In genomic region chr14:89378119-89378518, GRCh38 we compare ENCODE assay signal across 8 cellular contexts. TPM values are rescaled to one million over a fixed set of nuclear protein-coding genes. Genes with fewer than 3 reads are reported as not detected.
A peak's percentile ranks its signal among the peaks of the same experiment; 100 is the strongest.
DNase-seq lines count a peak whose midpoint lies in the region; ATAC-seq and TF ChIP-seq lines count a peak whose summit lies in the region.

No MANE protein-coding gene starts in this region.

- H3K4me3 ChIP-seq in epithelial cell of esophagus (ENCODE audit: low read length) (no peak overlapping the region), tibial artery (no peak overlapping the region)

- peaks cover 18% of the 10 kb centered on the region for H3K4me1 Mint-ChIP-seq in activated CD8-positive, alpha-beta memory T cell treated with anti-CD3 and anti-CD28 coated beads, Interleukin-2, amount 10 ng/mL, durations not matched to agents 7 days and 5 days
- peaks cover 19% of the 10 kb centered on the region for H3K4me1 Mint-ChIP-seq in CD14-positive monocyte

- peaks cover 12% of the 10 kb centered on the region for H3K9me3 Mint-ChIP-seq in activated CD8-positive, alpha-beta memory T cell treated with anti-CD3 and anti-CD28 coated beads, Interleukin-2, amount 10 ng/mL, durations not matched to agents 7 days and 5 days (ENCODE audit: low read depth)
- H3K9me3 Mint-ChIP-seq in CD14-positive monocyte, result peaks cover 9 to 17% (median 12%) of the 10 kb centered on the region in 7 donors

- no peaks in the 10 kb centered on the region for H3K9me3 ChIP-seq in tibial artery

- peak; percentile 27 for ATAC-seq in activated CD8-positive, alpha-beta memory T cell treated with anti-CD3 and anti-CD28 coated beads, Interleukin-2, amount 10 ng/mL, durations not matched to agents 7 days and 5 days
- ATAC-seq in HG03571 (IDR thresholded peaks at IDR 0.05; ENCODE audit: unreplicated experiment), result peak; percentile 55

- no peaks in the 10 kb centered on the region for H3K36me3 ChIP-seq in tibial artery

- CTCF ChIA-PET in activated CD8-positive, alpha-beta memory T cell treated with anti-CD3 and anti-CD28 coated beads, Interleukin-2, amount 10 ng/mL, durations not matched to agents 7 days and 5 days (lab: Charles Lee), result no interaction called here

- H3K27me3 Mint-ChIP-seq in activated CD8-positive, alpha-beta memory T cell treated with anti-CD3 and anti-CD28 coated beads, Interleukin-2, amount 10 ng/mL, durations not matched to agents 7 days and 5 days, result no peaks in the 10 kb centered on the region
- H3K27me3 Mint-ChIP-seq in CD14-positive monocyte (ENCODE audit: low read depth in 3 of 3), result no peaks in the 10 kb centered on the region

- H3K27ac Mint-ChIP-seq in activated CD8-positive, alpha-beta memory T cell treated with anti-CD3 and anti-CD28 coated beads, Interleukin-2, amount 10 ng/mL, durations not matched to agents 7 days and 5 days, result no peak overlapping the region
- H3K27ac Mint-ChIP-seq in CD14-positive monocyte, result peak overlapping the region in 2 of 7 donors; percentile 25 to 38

- no peaks in the 10 kb centered on the region for H3K27me3 ChIP-seq in tibial artery

- no peak for DNase-seq in activated CD8-positive, alpha-beta memory T cell treated with anti-CD3 and anti-CD28 coated beads, Interleukin-2, amount 10 ng/mL, durations not matched to agents 7 days and 5 days
- DNase-seq in activated CD8-positive, alpha-beta memory T cell treated with anti-CD3 and anti-CD28 coated beads, Interleukin-2, amount 50 U/mL, for 48 hours, result no peak
- DNase-seq in epithelial cell of esophagus (ENCODE audit: low read depth) (peak; percentile 90), NCI-H146 treated with DMSO at 0.1 percent for 48 hours (lab: John Stamatoyannopoulos, UW; ENCODE audit: unreplicated experiment) (no peak), tibial artery (no peak), CD14-positive monocyte (ENCODE audit: low spot score) (no peak)
- DNase-seq in stimulated activated CD4-positive, alpha-beta T cell treated with anti-CD3 and anti-CD28 coated beads, Interleukin-4, amount 100 ng/mL, for 4 hours, result peak; percentile 7 to 40

- TF ChIP-seq CTCF in epithelial cell of esophagus (IDR thresholded peaks at IDR 0.05; ENCODE audit: insufficient read depth, low read depth, low read length, missing control alignments) (no peak), tibial artery (IDR thresholded peaks at IDR 0.05) (no peak), CD14-positive monocyte (IDR thresholded peaks at IDR 0.05) (no peak)

- peaks cover 46% of the 10 kb centered on the region for H3K36me3 Mint-ChIP-seq in activated CD8-positive, alpha-beta memory T cell treated with anti-CD3 and anti-CD28 coated beads, Interleukin-2, amount 10 ng/mL, durations not matched to agents 7 days and 5 days
- H3K36me3 Mint-ChIP-seq in CD14-positive monocyte, result peaks cover 27 to 40% of the 10 kb centered on the region in 2 donors

- no peak overlapping the region for H3K4me3 Mint-ChIP-seq in activated CD8-positive, alpha-beta memory T cell treated with anti-CD3 and anti-CD28 coated beads, Interleukin-2, amount 10 ng/mL, durations not matched to agents 7 days and 5 days
- H3K4me3 Mint-ChIP-seq in CD14-positive monocyte, result no peak overlapping the region

- H3K4me1 ChIP-seq in tibial artery, result peaks cover 0 to 49% (median 7%) of the 10 kb centered on the region in 4 donors

- H3K27ac ChIP-seq in tibial artery, result peak overlapping the region in 1 of 2 donors; percentile 46

- intact Hi-C loops in tibial artery (cut with DNase I; ENCODE audit: low total_unique reads) (no loop called here), CD14-positive monocyte (cut with micrococcal nuclease) (no loop called here)

RNA-seq across cellular contexts. Expression of gene FOXN3, which starts 38.9 kb away (rescaled TPM):
- total RNA-seq in activated CD8-positive, alpha-beta memory T cell treated with anti-CD3 and anti-CD28 coated beads, Interleukin-2, amount 10 ng/mL, durations not matched to agents 7 days and 5 days, result 100 to 1,000 TPM in 1 of 2 experiments, 10 to 100 TPM in 1; 85.6 to 103 TPM
- polyA plus RNA-seq in CD14-positive monocyte, result 10 to 100 TPM; 38.7 to 42.0 TPM

Comparison
In these comparisons a context has a peak if more than half of its experiments do, and no peak if none do; other contexts are left out.
1. DNase-seq: peak in epithelial cell of esophagus (single experiment) and stimulated activated CD4-positive, alpha-beta T cell treated with anti-CD3 and anti-CD28 coated beads, Interleukin-4, amount 100 ng/mL, for 4 hours (2 of 2); none in activated CD8-positive, alpha-beta memory T cell treated with anti-CD3 and anti-CD28 coated beads, Interleukin-2, amount 10 ng/mL, durations not matched to agents 7 days and 5 days (single experiment), activated CD8-positive, alpha-beta memory T cell treated with anti-CD3 and anti-CD28 coated beads, Interleukin-2, amount 50 U/mL, for 48 hours (single experiment), NCI-H146 treated with DMSO at 0.1 percent for 48 hours (single experiment), tibial artery (0 of 2) and CD14-positive monocyte (single experiment).